In genomic region chr1:109788695-109789521, GRCh38 we compare ENCODE assay signal across 11 cellular contexts. TPM values are rescaled to one million over a fixed set of nuclear protein-coding genes. Genes with fewer than 3 reads are reported as not detected.
DNase-seq lines count a peak whose midpoint lies in the region; ATAC-seq and TF ChIP-seq lines count a peak whose summit lies in the region.
"Had no signal": no experiment of that assay in that cellular context is flagged by ENCODE, and none has a peak within 500 bp of the region (broad histone marks: within the 10 kb centered on the region; RNA-seq: fewer than 3 reads in every experiment).

No MANE protein-coding gene starts in this region.

- WGBS in mammary epithelial cell (ENCODE audit: low coverage, missing lambda C conversion rate): 93% methylated on average over 4 of the region's 9 CpGs
- 75 to 84% (median 83%) methylated on average over 8 to 9 of the region's 9 CpGs for WGBS in ovary, 3 donors
- WGBS in body of pancreas, 2 donors: 75 to 84% methylated on average over 9 of the region's 9 CpGs

- TF ChIP-seq POLR2A in ovary (IDR thresholded peaks at IDR 0.05) (no peak), body of pancreas (IDR thresholded peaks at IDR 0.05) (no peak)

- H3K4me3 ChIP-seq in mammary epithelial cell (replicated peaks in 1 of 3; ENCODE audit: insufficient read depth in 1 of 3, low read depth in 2 of 3, low read length in 3 of 3): no peak overlapping the region
- no peak overlapping the region for H3K4me3 ChIP-seq in ovary
- H3K4me3 ChIP-seq in body of pancreas: no peak overlapping the region
- H3K4me3 ChIP-seq: lung had no signal

- H3K27ac ChIP-seq in mammary epithelial cell (ENCODE audit: insufficient read depth, low read depth, low read length) (no peak overlapping the region), ovary (no peak overlapping the region), body of pancreas (no peak overlapping the region)

- H4K20me1 ChIP-seq in mammary epithelial cell (ENCODE audit: insufficient read depth, low read length): no peaks in the 10 kb centered on the region

- H3K9ac ChIP-seq in mammary epithelial cell (ENCODE audit: insufficient read depth, low read length): no peak overlapping the region

- H3K4me1 ChIP-seq in mammary epithelial cell (ENCODE audit: insufficient read depth, low read length): peaks cover 37% of the 10 kb centered on the region
- peaks cover 7% of the 10 kb centered on the region for H3K4me1 ChIP-seq in ovary (ENCODE audit: insufficient read depth)
- peaks cover 24% of the 10 kb centered on the region for H3K4me1 ChIP-seq in body of pancreas

- in situ Hi-C loops in mammary epithelial cell (cut with MboI; ENCODE audit: low sequenced_read_pairs in 2 of 2): loop anchor here in 1 of 2 donors (25.0 kb wide), 1 partner anchor 123 kb away; the partner anchor contains the start of gene CSF1

- peak; percentile 60 for DNase-seq in NK-92 treated with Interleukin-12 subunit alpha and Interleukin-12 subunit beta, amount 100 ng/mL, for 24 hours (lab: John Stamatoyannopoulos, UW)
- DNase-seq in NK-92 (lab: John Stamatoyannopoulos, UW; ENCODE audit: unreplicated experiment) (no peak), NCI-H460 (ENCODE audit: extremely low read depth, low read depth) (peak; percentile 30), mammary epithelial cell (no peak), ovary (peak in 4 of 5 donors; percentile 4 to 29 (median 8)), body of pancreas (no peak)

- no peak overlapping the region for H2AFZ ChIP-seq in mammary epithelial cell (ENCODE audit: low read depth, low read length)

- ATAC-seq in HG03045 (IDR thresholded peaks at IDR 0.05; ENCODE audit: unreplicated experiment) (no peak), body of pancreas (no peak), GM21526 (IDR thresholded peaks at IDR 0.05; ENCODE audit: low FRiP score, unreplicated experiment) (no peak)

- dilution Hi-C loops in mammary epithelial cell (cut with HindIII; ENCODE audit: low sequenced_read_pairs): no loop called here

- H3K9me3 ChIP-seq in mammary epithelial cell (replicated peaks; ENCODE audit: insufficient read depth, low read length) (no peaks in the 10 kb centered on the region), ovary (no peaks in the 10 kb centered on the region), body of pancreas (no peaks in the 10 kb centered on the region)

- no TSS peak for BruUV-seq in mammary epithelial cell (replicated peaks; lab: Mats Ljungman, UMichigan)

- no peak overlapping the region for H3K4me2 ChIP-seq in mammary epithelial cell (ENCODE audit: insufficient read depth, low read depth, low read length)

- H3K27me3 ChIP-seq in mammary epithelial cell (ENCODE audit: insufficient read depth, low read length): no peaks in the 10 kb centered on the region
- no peaks in the 10 kb centered on the region for H3K27me3 ChIP-seq in ovary
- H3K27me3 ChIP-seq in body of pancreas: no peaks in the 10 kb centered on the region

- intact Hi-C loops in mammary epithelial cell (cut with micrococcal nuclease) (no loop called here), ovary (cut with DNase I) (no loop called here), body of pancreas (cut with DNase I) (no loop called here)

- CTCF ChIA-PET in mammary epithelial cell (lab: Charles Lee; ENCODE audit: low non-redundant PET): interaction anchor here (0.6 kb wide), 2 partner anchors 122 to 198 kb away, joined by 3 read pairs; no protein-coding TSS in a partner anchor

- H3K79me2 ChIP-seq in mammary epithelial cell (ENCODE audit: insufficient read depth, low read length): no peaks in the 10 kb centered on the region

- no peak for TF ChIP-seq EP300 in ovary (IDR thresholded peaks at IDR 0.05)

- peak; percentile 35 to 44 for TF ChIP-seq CTCF in mammary epithelial cell (conservative IDR thresholded peaks at IDR 0.05 in 1 of 2, IDR thresholded peaks at IDR 0.05 in 1 of 2; ENCODE audit: extremely low read depth in 1 of 2, insufficient read depth in 1 of 2, low read depth in 1 of 2, low read length in 2 of 2)
- no peak for TF ChIP-seq CTCF in ovary (IDR thresholded peaks at IDR 0.05)
- TF ChIP-seq CTCF in body of pancreas (IDR thresholded peaks at IDR 0.05): peak in 1 of 7 experiments; percentile 18

- H3K36me3 ChIP-seq in mammary epithelial cell (ENCODE audit: insufficient read depth, low read length) (no peaks in the 10 kb centered on the region), ovary (no peaks in the 10 kb centered on the region), body of pancreas (replicated peaks in 1 of 2; ENCODE audit: insufficient read depth in 1 of 2, low read depth in 2 of 2) (no peaks in the 10 kb centered on the region)

RNA-seq across cellular contexts. Expression of gene EPS8L3, which starts 25.2 kb away (rescaled TPM):
- 0.15 TPM in 1 of 2 replicates, not detected in the other for total RNA-seq in NCI-H460 (2014; rRNA removed; shearing (Covaris generic))
- 0.22 TPM in 1 of 2 replicates, not detected in the other for polyA plus RNA-seq in NCI-H460 (2014; cell fraction: nucleus; rRNA removed)
- total RNA-seq in mammary epithelial cell (not detected), ovary (1 to 10 TPM in 1 of 7 donors, under 1 TPM in 5, not detected in 1; 0.23 to 1.9 (median 0.56) TPM), body of pancreas (1 to 10 TPM in 1 of 2 donors, not detected in 1; 4.2 TPM)
- polyA plus RNA-seq in mammary epithelial cell (not detected), ovary (under 1 TPM in 1 of 2 donors, not detected in 1; 0.05 TPM)
- polyA minus RNA-seq in mammary epithelial cell: not detected
- total RNA-seq: Daoy; T-helper 1 cell treated with Interleukin-12 subunit alpha and Interleukin-12 subunit beta and Interleukin-4 antibody, amounts not matched to agents 30 ng/mL and 1 ng/mL, for 36 hours had no signal

RNA-seq across cellular contexts. Expression of gene GSTM3, which starts 48.1 kb away (rescaled TPM):
- 266 and 288 TPM in 2 replicates for total RNA-seq in NCI-H460 (2014; rRNA removed; shearing (Covaris generic))
- polyA plus RNA-seq in NCI-H460 (2014; cell fraction: nucleus; rRNA removed): 212 and 284 TPM in 2 replicates
- total RNA-seq in mammary epithelial cell (10 to 100 TPM; 17.5 to 20.7 TPM), ovary (100 to 1,000 TPM in 5 of 7 donors, 10 to 100 TPM in 2; 75.8 to 278 (median 135) TPM), body of pancreas (10 to 100 TPM; 68.5 to 73.8 TPM)
- polyA plus RNA-seq in mammary epithelial cell (5.4 TPM), ovary (100 to 1,000 TPM; 229 to 234 TPM)
- not detected for polyA minus RNA-seq in mammary epithelial cell

Comparison
In these comparisons a context has a peak if more than half of its experiments do, and no peak if none do; other contexts are left out.
1. DNase-seq: peak in NK-92 treated with Interleukin-12 subunit alpha and Interleukin-12 subunit beta, amount 100 ng/mL, for 24 hours (single experiment), NCI-H460 (single experiment) and ovary (4 of 5); none in NK-92 (single experiment), mammary epithelial cell (single experiment) and body of pancreas (0 of 4).
2. CTCF ChIP-seq: peak in mammary epithelial cell (2 of 2); none in ovary (0 of 3).